Comparison of ENCODE assay signal across 13 cellular contexts in the genomic region with DNA sequence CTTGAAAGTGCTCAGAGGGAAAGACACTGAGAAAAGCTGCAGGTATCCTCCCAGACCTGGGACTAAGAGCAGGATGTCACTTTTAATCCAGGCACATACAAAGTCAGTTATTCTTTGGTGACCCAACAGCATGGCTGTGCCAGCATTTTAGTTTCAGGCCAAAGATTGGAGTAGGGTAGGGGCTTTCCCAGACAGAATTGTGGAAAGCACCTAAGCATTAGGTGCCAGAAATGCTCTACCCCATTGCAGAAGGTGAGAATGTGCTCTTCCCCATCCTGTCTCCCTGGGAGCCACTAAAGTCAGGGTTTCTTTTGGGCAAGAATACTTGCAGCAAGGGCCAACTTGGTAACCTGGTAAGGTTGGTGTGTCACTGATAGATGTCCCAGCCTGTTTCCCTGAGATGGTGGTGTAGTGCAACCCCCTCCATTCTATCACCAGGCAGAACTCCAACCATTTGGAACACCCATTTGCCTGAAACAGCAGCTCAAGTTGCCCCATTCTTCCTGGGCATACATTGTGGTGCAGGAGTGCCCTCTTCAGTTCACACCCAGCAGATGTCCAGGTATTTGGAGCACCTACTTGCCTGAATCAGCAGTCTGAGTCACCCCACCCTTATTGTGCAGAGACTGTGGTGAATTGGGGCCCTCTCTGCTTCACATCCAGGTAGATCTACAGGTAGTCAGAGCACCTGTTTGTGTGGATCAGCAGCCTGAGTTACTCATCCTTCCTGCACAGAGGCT.
"Had no signal": no experiment of that assay in that cellular context is flagged by ENCODE, and none has a peak within 500 bp of the region (broad histone marks: within the 10 kb centered on the region; RNA-seq: fewer than 3 reads in every experiment).

No MANE protein-coding gene starts in this region.

- ATAC-seq: left lung; natural killer cell; stimulated activated effector memory CD8-positive, alpha-beta T cell treated with anti-CD3 and anti-CD28 coated beads, Interleukin-12 subunit alpha, Interleukin-12 subunit beta, amount 100 ng/mL, for 72 hours had no signal

- H3K27me3 Mint-ChIP-seq: activated CD4-positive, alpha-beta T cell treated with anti-CD3 and anti-CD28 coated beads, Interleukin-2, amount 10 ng/mL, durations not matched to agents 24 days and 14 days had no signal

- H3K27ac Mint-ChIP-seq: activated CD4-positive, alpha-beta T cell treated with anti-CD3 and anti-CD28 coated beads, Interleukin-2, amount 10 ng/mL, durations not matched to agents 24 days and 14 days; natural killer cell; stimulated activated effector memory CD8-positive, alpha-beta T cell treated with anti-CD3 and anti-CD28 coated beads, Interleukin-12 subunit alpha, Interleukin-12 subunit beta, amount 100 ng/mL, for 72 hours had no signal

- H3K9me3 ChIP-seq: thyroid gland had no signal

- H3K4me3 ChIP-seq: left lung, thyroid gland had no signal

- H3K27ac ChIP-seq: brain microvascular endothelial cell, left lung, thyroid gland had no signal

- H3K36me3 Mint-ChIP-seq: natural killer cell; stimulated activated effector memory CD8-positive, alpha-beta T cell treated with anti-CD3 and anti-CD28 coated beads, Interleukin-12 subunit alpha, Interleukin-12 subunit beta, amount 100 ng/mL, for 72 hours had no signal

- DNase-seq: activated CD4-positive, alpha-beta T cell treated with anti-CD3 and anti-CD28 coated beads, Interleukin-2, amount 10 ng/mL, durations not matched to agents 24 days and 14 days; activated CD8-positive, alpha-beta memory T cell treated with anti-CD3 and anti-CD28 coated beads for 24 hours; activated naive CD4-positive, alpha-beta T cell treated with Interleukin-2 at 50 U/mL for 16 hours; anterior cingulate cortex; brain microvascular endothelial cell; effector memory CD4-positive, alpha-beta T cell; head of caudate nucleus; left lung; mesenchymal stem cell; natural killer cell; T-helper 2 cell; thyroid gland had no signal

- H3K4me1 ChIP-seq: left lung, thyroid gland had no signal

- H3K27me3 ChIP-seq: brain microvascular endothelial cell, left lung, thyroid gland had no signal

- H3K4me1 Mint-ChIP-seq: activated CD4-positive, alpha-beta T cell treated with anti-CD3 and anti-CD28 coated beads, Interleukin-2, amount 10 ng/mL, durations not matched to agents 24 days and 14 days; natural killer cell; stimulated activated effector memory CD8-positive, alpha-beta T cell treated with anti-CD3 and anti-CD28 coated beads, Interleukin-12 subunit alpha, Interleukin-12 subunit beta, amount 100 ng/mL, for 72 hours had no signal

- H3K36me3 ChIP-seq: brain microvascular endothelial cell, left lung, thyroid gland had no signal

- H3K4me3 Mint-ChIP-seq: activated CD4-positive, alpha-beta T cell treated with anti-CD3 and anti-CD28 coated beads, Interleukin-2, amount 10 ng/mL, durations not matched to agents 24 days and 14 days; natural killer cell; stimulated activated effector memory CD8-positive, alpha-beta T cell treated with anti-CD3 and anti-CD28 coated beads, Interleukin-12 subunit alpha, Interleukin-12 subunit beta, amount 100 ng/mL, for 72 hours had no signal
